ENCODE assay signal across 13 cellular contexts in the genomic region with DNA sequence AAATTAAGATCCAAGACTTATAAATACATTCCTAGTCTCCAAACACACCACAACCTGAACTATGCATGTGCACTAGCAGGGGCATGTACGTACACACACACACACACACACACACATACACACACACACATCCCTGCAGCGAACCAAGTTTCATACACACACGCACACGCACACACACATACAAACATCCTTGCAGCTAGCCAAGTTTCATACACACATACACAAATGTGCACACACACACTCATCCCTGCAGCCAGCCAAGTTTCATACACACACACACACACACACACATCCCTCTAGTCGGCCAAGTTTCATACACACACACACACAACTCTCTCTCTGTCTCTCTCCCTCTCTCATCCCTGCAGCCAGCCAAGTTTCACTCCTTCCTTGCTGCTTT.
DNase-seq lines count a peak whose midpoint lies in the region; ATAC-seq, FAIRE-seq and TF ChIP-seq lines count a peak whose summit lies in the region.
"Had no signal": no experiment of that assay in that cellular context is flagged by ENCODE, and none has a peak within 500 bp of the region (broad histone marks: within the 10 kb centered on the region; RNA-seq: fewer than 3 reads in every experiment).

No MANE protein-coding gene starts in this region.

- intact Hi-C loops in gastrocnemius medialis (cut with DNase I; ENCODE audit: low total_unique reads): no loop called here

- H3K4me1 ChIP-seq in small intestine (ENCODE audit: control insufficient read depth in 2 of 2, insufficient read depth in 1 of 2, low read depth in 1 of 2, low read length in 1 of 2): no peaks in the 10 kb centered on the region
- H3K4me1 ChIP-seq in gastrocnemius medialis: no peaks in the 10 kb centered on the region
- H3K4me1 ChIP-seq: lower lobe of right lung had no signal

- TF ChIP-seq POLR2A in gastrocnemius medialis (IDR thresholded peaks at IDR 0.05): no peak

- H3K9me3 ChIP-seq in small intestine (ENCODE audit: control insufficient read depth, low read depth) (no peaks in the 10 kb centered on the region), gastrocnemius medialis (no peaks in the 10 kb centered on the region)
- H3K9me3 ChIP-seq: lower lobe of right lung had no signal

- no peak overlapping the region for H3K27ac Mint-ChIP-seq in HFFc6
- H3K27ac Mint-ChIP-seq: activated CD8-positive, alpha-beta T cell treated with anti-CD3 and anti-CD28 coated beads for 36 hours; T-helper 2 cell treated with Interferon-gamma antibody and Interleukin-4, amounts not matched to agents 5 μg/mL and 100 μg/mL, for 36 hours had no signal

- no peak for ATAC-seq in gastrocnemius medialis
- ATAC-seq: activated CD8-positive, alpha-beta T cell treated with anti-CD3 and anti-CD28 coated beads for 36 hours had no signal

- H3K36me3 ChIP-seq in small intestine (ENCODE audit: control insufficient read depth in 2 of 2, insufficient read depth in 2 of 2, low read length in 2 of 2): no peaks in the 10 kb centered on the region
- H3K36me3 ChIP-seq in gastrocnemius medialis: no peaks in the 10 kb centered on the region
- H3K36me3 ChIP-seq: lower lobe of right lung had no signal

- in situ Hi-C loops in astrocyte of the cerebellum (cut with HindIII; ENCODE audit: low sequenced_read_pairs) (no loop called here), gastrocnemius medialis (cut with MboI; ENCODE audit: low sequenced_read_pairs in 4 of 4) (no loop called here)

- TF ChIP-seq CTCF in HFFc6 (IDR thresholded peaks at IDR 0.05): no peak
- TF ChIP-seq CTCF in astrocyte of the cerebellum (IDR thresholded peaks at IDR 0.05; ENCODE audit: low read depth, low read length, missing control alignments): no peak
- no peak for TF ChIP-seq CTCF in gastrocnemius medialis (IDR thresholded peaks at IDR 0.05 in 4 of 5, conservative IDR thresholded peaks at IDR 0.05 in 1 of 5)

- no peaks in the 10 kb centered on the region for H3K9me3 Mint-ChIP-seq in HFFc6
- H3K9me3 Mint-ChIP-seq: activated CD8-positive, alpha-beta T cell treated with anti-CD3 and anti-CD28 coated beads for 36 hours; T-helper 2 cell treated with Interferon-gamma antibody and Interleukin-4, amounts not matched to agents 5 μg/mL and 100 μg/mL, for 36 hours had no signal

- peak overlapping the region; percentile 0; the same call in 1 of the 2 replicates for H3K4me3 Mint-ChIP-seq in HFFc6
- H3K4me3 Mint-ChIP-seq: activated CD8-positive, alpha-beta T cell treated with anti-CD3 and anti-CD28 coated beads for 36 hours; T-helper 2 cell treated with Interferon-gamma antibody and Interleukin-4, amounts not matched to agents 5 μg/mL and 100 μg/mL, for 36 hours had no signal

- H3K27me3 ChIP-seq in small intestine (ENCODE audit: control insufficient read depth in 2 of 2, insufficient read depth in 2 of 2, low read length in 2 of 2) (no peaks in the 10 kb centered on the region), gastrocnemius medialis (no peaks in the 10 kb centered on the region)

- no peaks in the 10 kb centered on the region for H3K36me3 Mint-ChIP-seq in HFFc6 (ENCODE audit: low read depth)

- FAIRE-seq in small intestine (lab: Jason Lieb, UNC): no peak
- FAIRE-seq: GM19239 had no signal

- no peak overlapping the region for H3K4me3 ChIP-seq in astrocyte of the cerebellum (ENCODE audit: low read depth, low read length)
- H3K4me3 ChIP-seq in skeletal muscle cell (ENCODE audit: low read depth, low read length): no peak overlapping the region
- no peak overlapping the region for H3K4me3 ChIP-seq in small intestine (ENCODE audit: low read depth in 1 of 2, low read length in 2 of 2)
- H3K4me3 ChIP-seq in gastrocnemius medialis: no peak overlapping the region
- H3K4me3 ChIP-seq: lower lobe of right lung had no signal

- WGBS in small intestine, 3 donors: 57 to 80% (median 74%) methylated on average over 5 of the region's 5 CpGs

- H3K27ac ChIP-seq in small intestine (ENCODE audit: low read depth in 1 of 2, low read length in 1 of 2) (no peak overlapping the region), gastrocnemius medialis (no peak overlapping the region)
- H3K27ac ChIP-seq: lower lobe of right lung had no signal

- peaks cover 11% of the 10 kb centered on the region for H3K27me3 Mint-ChIP-seq in HFFc6 (ENCODE audit: insufficient read depth)

- DNase-seq in HFFc6: peak; percentile 8
- DNase-seq in astrocyte of the cerebellum (ENCODE audit: low read depth): peak; percentile 29
- DNase-seq in glomerular visceral epithelial cell (ENCODE audit: extremely low spot score): peak; percentile 20
- DNase-seq in skeletal muscle cell (ENCODE audit: low read depth): peak; percentile 18
- no peak for DNase-seq in small intestine
- no peak for DNase-seq in gastrocnemius medialis
- no peak for DNase-seq in CD1c-positive myeloid dendritic cell (ENCODE audit: extremely low spot score)
- DNase-seq in activated naive CD4-positive, alpha-beta T cell treated with Interleukin-2 at 50 U/mL for 16 hours: no peak
- DNase-seq: activated CD8-positive, alpha-beta T cell treated with anti-CD3 and anti-CD28 coated beads for 36 hours; lower lobe of right lung; NCI-H2171 had no signal

- peaks cover 13% of the 10 kb centered on the region for H3K4me1 Mint-ChIP-seq in HFFc6 (ENCODE audit: low read depth)

Comparison
In these comparisons a context has a peak if more than half of its experiments do, and no peak if none do; other contexts are left out.
1. DNase-seq: peak in HFFc6 (single experiment), astrocyte of the cerebellum (single experiment), glomerular visceral epithelial cell (single experiment) and skeletal muscle cell (single experiment); none in small intestine (single experiment), gastrocnemius medialis (0 of 2), CD1c-positive myeloid dendritic cell (single experiment) and activated naive CD4-positive, alpha-beta T cell treated with Interleukin-2 at 50 U/mL for 16 hours (single experiment).